1 cellular context compared by ENCODE assay signal in genomic region chr6:32183030-32183429, GRCh38.
TF ChIP-seq lines count a peak whose summit lies in the region.

No MANE protein-coding gene starts in this region.

TF ChIP-seq in WTC11, 78 proteins besides CTCF, POLR2A, EP300 and RAD21 (continued from another document):
- TF ChIP-seq STAT6 (CRISPR knock-in tag; conservative IDR thresholded peaks at IDR 0.05; ENCODE audit: low read depth) (no peak), ZMAT4 (CRISPR knock-in tag; IDR thresholded peaks at IDR 0.05) (no peak)
TF ChIP-seq in WTC11: peak in this region for 0.
